32 cellular contexts compared by ENCODE assay signal in the genomic region with DNA sequence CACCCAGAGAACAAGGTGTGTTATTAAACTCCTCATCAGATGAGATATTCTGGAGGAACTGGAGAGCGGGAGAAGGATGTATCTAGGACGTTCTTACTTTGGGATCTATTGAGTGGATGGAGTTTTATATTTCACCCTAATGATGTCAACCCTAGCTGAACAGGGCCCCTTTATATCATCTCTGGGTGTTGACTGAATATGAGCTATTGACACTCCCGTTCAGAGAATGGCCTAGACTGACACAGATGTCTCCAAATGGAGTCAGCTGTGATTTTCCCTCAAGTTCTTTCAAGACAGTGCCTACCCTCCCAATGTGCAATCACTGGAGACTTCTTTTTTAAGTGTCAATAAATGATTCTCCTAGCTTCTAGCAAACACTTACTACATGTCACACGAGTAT.
DNase-seq lines count a peak whose midpoint lies in the region; ATAC-seq and TF ChIP-seq lines count a peak whose summit lies in the region.
"Had no signal": no experiment of that assay in that cellular context is flagged by ENCODE, and none has a peak within 500 bp of the region (broad histone marks: within the 10 kb centered on the region; RNA-seq: fewer than 3 reads in every experiment).

No MANE protein-coding gene starts in this region.

- H3K27me3 ChIP-seq in heart right ventricle (no peaks in the 10 kb centered on the region), WERI-Rb-1 (ENCODE audit: insufficient read depth, low read depth, severe bottlenecking) (no peaks in the 10 kb centered on the region)
- H3K27me3 ChIP-seq: suprapubic skin, vagina had no signal

- intact Hi-C loops in heart right ventricle (cut with DNase I) = loop anchor here in 7 of 10 donors (5.0 to 10.0 kb wide), 7 partner anchors 65 to 353 kb away; a partner anchor contains a TSS
- intact Hi-C loops in cardiac septum (cut with DNase I) = loop anchor here (5.0 kb wide), 2 partner anchors 35 to 90 kb away; no protein-coding TSS in a partner anchor

- peak in 4 of 8 donors; percentile 16 to 45 (median 30) for ATAC-seq in heart right ventricle
- no peak for ATAC-seq in GM21619 (IDR thresholded peaks at IDR 0.05; ENCODE audit: unreplicated experiment)
- ATAC-seq in HG02852 (IDR thresholded peaks at IDR 0.05; ENCODE audit: unreplicated experiment) = no peak
- ATAC-seq: A549; activated CD4-positive, CD25-positive, alpha-beta regulatory T cell treated with anti-CD3 and anti-CD28 coated beads, Interleukin-2, amount 50 U/mL, for 24 hours; GM12878; mucosa of descending colon; natural killer cell; psoas muscle; stimulated activated memory B cell treated with anti-CD40 and anti-IgM and Interleukin-4, amounts not matched to agents 10 μg/mL and 1 μg/mL and 100 μg/mL, for 72 hours had no signal

- peak overlapping the region in 9 of 10 donors; percentile 44 to 86 (median 72) for H3K27ac ChIP-seq in heart right ventricle
- H3K27ac ChIP-seq in WERI-Rb-1 = no peak overlapping the region
- H3K27ac ChIP-seq: A549, epithelial cell of prostate, psoas muscle, vagina had no signal

- H3K4me3 ChIP-seq in heart right ventricle = no peak overlapping the region
- H3K4me3 ChIP-seq in WERI-Rb-1 (ENCODE audit: low read depth, low read length) = no peak overlapping the region
- H3K4me3 ChIP-seq: A549, GM12878, mucosa of descending colon, psoas muscle, suprapubic skin, vagina had no signal

- 76 to 81% methylated on average over 4 of the region's 4 CpGs for WGBS in heart right ventricle, 2 donors

- H3K9me3 ChIP-seq in heart right ventricle = no peaks in the 10 kb centered on the region
- no peaks in the 10 kb centered on the region for H3K9me3 ChIP-seq in WERI-Rb-1 (ENCODE audit: severe bottlenecking)
- H3K9me3 ChIP-seq: A549, mucosa of descending colon, psoas muscle, suprapubic skin, vagina had no signal

- DNase-seq in heart right ventricle (no peak), cardiac septum (ENCODE audit: low spot score) (no peak), globus pallidus (ENCODE audit: low spot score) (peak; percentile 96), midbrain (lab: John Stamatoyannopoulos, UW) (peak; percentile 81), WERI-Rb-1 (no peak), cerebellar cortex (ENCODE audit: low spot score) (no peak)
- DNase-seq: activated CD4-positive, alpha-beta memory T cell treated with anti-CD3 and anti-CD28 coated beads, Interleukin-2, amount 10 ng/mL, durations not matched to agents 7 days and 5 days; activated CD8-positive, alpha-beta memory T cell treated with anti-CD3 and anti-CD28 coated beads, Interleukin-2, amount 50 U/mL, for 4 hours; activated naive CD4-positive, alpha-beta T cell treated with anti-CD3 and anti-CD28 coated beads for 36 hours; CD8-positive, alpha-beta memory T cell; DMS153; effector CD8-positive, alpha-beta T cell; HCEC 1CT; Kasumi-1; mucosa of descending colon; natural killer cell; NCI-H1436; NCI-H2081; NCI-H226; occipital lobe; psoas muscle; SHP77; T-helper 2 cell had no signal

- TF ChIP-seq CTCF in heart right ventricle (IDR thresholded peaks at IDR 0.05) (no peak), WERI-Rb-1 (IDR thresholded peaks at IDR 0.05; ENCODE audit: low read depth, low read length) (no peak)

- peaks cover 0 to 82% (median 47%) of the 10 kb centered on the region in 9 donors for H3K4me1 ChIP-seq in heart right ventricle
- H3K4me1 ChIP-seq: A549, psoas muscle had no signal

- H3K36me3 ChIP-seq in heart right ventricle (no peaks in the 10 kb centered on the region), WERI-Rb-1 (no peaks in the 10 kb centered on the region)
- H3K36me3 ChIP-seq: suprapubic skin, vagina had no signal

Comparison
In these comparisons a context has a peak if more than half of its experiments do, and no peak if none do; other contexts are left out.
1. DNase-seq: peak in globus pallidus (single experiment) and midbrain (single experiment); none in heart right ventricle (0 of 2), cardiac septum (single experiment), WERI-Rb-1 (single experiment) and cerebellar cortex (single experiment).